In the genomic region with DNA sequence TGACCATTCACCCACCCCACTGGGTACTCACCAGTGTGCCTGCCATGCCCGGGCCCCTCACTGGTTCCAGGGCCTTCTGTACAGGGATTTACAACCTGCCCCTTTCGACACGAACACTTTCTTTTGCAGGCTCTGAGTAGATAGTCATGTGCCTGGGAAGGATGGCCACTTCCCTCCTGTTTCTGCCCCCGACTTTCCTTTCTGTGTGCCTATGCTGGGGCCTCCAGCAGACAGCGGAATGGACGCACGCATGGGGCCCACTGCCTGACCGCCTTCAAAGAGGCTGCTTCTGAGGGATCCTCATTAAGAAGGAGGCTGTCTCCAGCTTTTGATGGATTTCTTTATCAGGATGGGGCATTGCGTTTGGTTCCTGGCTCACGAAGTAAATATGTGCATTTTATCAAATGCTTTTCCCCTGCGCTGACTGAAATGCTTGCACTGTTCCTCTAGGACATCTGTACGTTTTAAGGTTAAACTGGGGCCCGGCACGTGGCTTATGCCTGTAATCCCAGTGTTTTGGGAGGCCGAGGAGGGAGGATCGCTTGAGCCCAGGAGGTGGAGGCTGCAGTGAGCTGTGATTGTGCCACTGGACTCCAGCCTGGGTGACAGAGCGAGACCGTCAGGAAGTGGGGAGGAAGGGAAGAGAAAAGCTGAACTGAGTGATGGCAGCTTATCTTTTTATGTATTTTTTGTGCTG, we compare ENCODE assay signal across 32 cellular contexts. TPM values are rescaled to one million over a fixed set of nuclear protein-coding genes. Genes with fewer than 3 reads are reported as not detected.
"Had no signal": no experiment of that assay in that cellular context is flagged by ENCODE, and none has a peak within 500 bp of the region (broad histone marks: within the 10 kb centered on the region; RNA-seq: fewer than 3 reads in every experiment).

No MANE protein-coding gene starts in this region.

- H3K27ac ChIP-seq: colonic mucosa, esophagus muscularis mucosa, foreskin keratinocyte, gastroesophageal sphincter, heart left ventricle, hepatocyte, left lung, parathyroid adenoma, prostate gland, right atrium auricular region, testis, tibial artery, upper lobe of left lung had no signal

- H3K27ac Mint-ChIP-seq: dendritic cell treated with granulocyte-macrophage colony-stimulating factor and Interleukin-4, amounts not matched to agents 40 ng/mL and 50 ng/mL, for 4 days; mesothelial cell of epicardium; natural killer cell treated with Interleukin-12 subunit alpha and Interleukin-12 subunit beta and Interleukin-15 and Interleukin-18, amount 100 ng/mL, for 72 hours had no signal

- H3K36me3 ChIP-seq: colonic mucosa, esophagus muscularis mucosa, gastroesophageal sphincter, heart left ventricle, left lung, prostate gland, right atrium auricular region, tibial artery, upper lobe of left lung had no signal

- ATAC-seq: foreskin keratinocyte, gastroesophageal sphincter, heart left ventricle, left lung, mucosa of descending colon, sciatic nerve had no signal

- H3K4me1 Mint-ChIP-seq: mesothelial cell of epicardium, neural crest cell had no signal

- H3K36me3 Mint-ChIP-seq: mesothelial cell of epicardium; naive B cell; natural killer cell treated with Interleukin-12 subunit alpha and Interleukin-12 subunit beta and Interleukin-15 and Interleukin-18, amount 100 ng/mL, for 72 hours had no signal

- H3K9me3 ChIP-seq: colonic mucosa, left lung, mucosa of descending colon, prostate gland, right atrium auricular region, testis, tibial artery, upper lobe of left lung had no signal

- H3K4me2 ChIP-seq: hepatocyte had no signal

- H3K9me3 Mint-ChIP-seq: dendritic cell treated with granulocyte-macrophage colony-stimulating factor and Interleukin-4, amounts not matched to agents 40 ng/mL and 50 ng/mL, for 4 days; natural killer cell treated with Interleukin-12 subunit alpha and Interleukin-12 subunit beta and Interleukin-15 and Interleukin-18, amount 100 ng/mL, for 72 hours had no signal

- H3K4me1 ChIP-seq: colonic mucosa, esophagus muscularis mucosa, foreskin keratinocyte, gastroesophageal sphincter, heart left ventricle, left lung, parathyroid adenoma, prostate gland, right atrium auricular region, testis, tibial artery, upper lobe of left lung had no signal

- DNase-seq: colonic mucosa; effector CD8-positive, alpha-beta T cell; foreskin keratinocyte; heart left ventricle; kidney; mesenchymal stem cell; naive B cell; stimulated activated naive CD4-positive, alpha-beta T cell; substantia nigra; testis had no signal

- H3K9ac ChIP-seq: parathyroid adenoma had no signal

- H3K27me3 ChIP-seq: colonic mucosa, foreskin keratinocyte, hepatocyte, right atrium auricular region, testis, upper lobe of left lung had no signal

- H3K4me3 Mint-ChIP-seq: dendritic cell treated with granulocyte-macrophage colony-stimulating factor and Interleukin-4, amounts not matched to agents 40 ng/mL and 50 ng/mL, for 4 days; mesothelial cell of epicardium; natural killer cell treated with Interleukin-12 subunit alpha and Interleukin-12 subunit beta and Interleukin-15 and Interleukin-18, amount 100 ng/mL, for 72 hours; neural crest cell had no signal

- H3K4me3 ChIP-seq: colonic mucosa, esophagus muscularis mucosa, gastroesophageal sphincter, heart left ventricle, hepatocyte, left lung, mucosa of descending colon, prostate gland, right atrium auricular region, testis, tibial artery, upper lobe of left lung had no signal

- H2AFZ ChIP-seq: hepatocyte, parathyroid adenoma had no signal

RNA-seq across cellular contexts. Expression of gene NKX6-2, which starts 29.4 kb away (rescaled TPM):
- total RNA-seq: cerebellum; colonic mucosa; endothelial cell of umbilical vein; esophagus muscularis mucosa; fibroblast of lung; foreskin keratinocyte; gastroesophageal sphincter; heart left ventricle; left lung; lower leg skin; lung microvascular endothelial cell; mesothelial cell of epicardium; mucosa of descending colon; natural killer cell treated with Interleukin-12 subunit alpha and Interleukin-12 subunit beta and Interleukin-15 and Interleukin-18, amount 100 ng/mL, for 72 hours; neural crest cell; osteoblast; right atrium auricular region; skeletal muscle tissue; upper lobe of left lung had no signal
- polyA plus RNA-seq: endothelial cell of umbilical vein, fibroblast of lung, foreskin keratinocyte had no signal
